ENCODE assay signal across 17 cellular contexts in genomic region chr9:7944521-7945022, GRCh38.
DNase-seq lines count a peak whose midpoint lies in the region; ATAC-seq and TF ChIP-seq lines count a peak whose summit lies in the region.
"Had no signal": no experiment of that assay in that cellular context is flagged by ENCODE, and none has a peak within 500 bp of the region (broad histone marks: within the 10 kb centered on the region; RNA-seq: fewer than 3 reads in every experiment).

No MANE protein-coding gene starts in this region.

- in situ Hi-C loops in HAP-1 (cut with MboI; ENCODE audit: low sequenced_read_pairs): no loop called here
- in situ Hi-C loops in GM23248 (cut with MboI): no loop called here

- peak overlapping the region in 1 of 2 donors; percentile 31 for H3K27ac Mint-ChIP-seq in effector memory CD8-positive, alpha-beta T cell
- H3K27ac Mint-ChIP-seq: CD4-positive, CD25-positive, alpha-beta regulatory T cell; H9 had no signal

- H3K4me2 ChIP-seq in DND-41 (ENCODE audit: insufficient read depth, low read length) (no peak overlapping the region), PC-3 (ENCODE audit: low read length) (no peak overlapping the region), GM23248 (ENCODE audit: unreplicated experiment) (no peak overlapping the region)

- H3F3A ChIP-seq in PC-3 (ENCODE audit: low read length, unreplicated experiment) (no peaks in the 10 kb centered on the region), GM23248 (ENCODE audit: insufficient read depth) (no peaks in the 10 kb centered on the region)

- H3K27ac ChIP-seq in DND-41 (ENCODE audit: low read length) (no peak overlapping the region), PC-3 (ENCODE audit: low read length) (no peak overlapping the region), GM23248 (no peak overlapping the region)
- H3K27ac ChIP-seq: HL-60 had no signal

- H3K4me1 Mint-ChIP-seq in effector memory CD8-positive, alpha-beta T cell (ENCODE audit: low read depth in 2 of 2): peaks cover 6% of the 10 kb centered on the region in 2 donors
- H3K4me1 Mint-ChIP-seq: H9 had no signal

- no peaks in the 10 kb centered on the region for H3K9me2 ChIP-seq in PC-3 (replicated peaks; ENCODE audit: low read length)
- H3K9me2 ChIP-seq in GM23248 (ENCODE audit: insufficient read depth): 0 out of 2 replicates have a peak, but pooled peaks cover 2% of the 10 kb centered on the region

- intact Hi-C loops in Right ventricle myocardium superior (cut with DNase I) (no loop called here), Right ventricle myocardium inferior (cut with DNase I) (no loop called here), PC-3 (cut with micrococcal nuclease) (no loop called here)

- H3K9ac ChIP-seq in DND-41 (ENCODE audit: low read depth, low read length) (no peak overlapping the region), PC-3 (ENCODE audit: low read length) (no peak overlapping the region), GM23248 (no peak overlapping the region)

- H3K27me3 ChIP-seq in DND-41 (ENCODE audit: insufficient read depth, low read length, poor library complexity) (no peaks in the 10 kb centered on the region), PC-3 (ENCODE audit: low read length) (no peaks in the 10 kb centered on the region), HAP-1 (ENCODE audit: low read depth) (no peaks in the 10 kb centered on the region), GM23248 (replicated peaks; ENCODE audit: insufficient read depth) (no peaks in the 10 kb centered on the region)
- H3K27me3 ChIP-seq: BE2C had no signal

- H3K4me1 ChIP-seq in DND-41 (ENCODE audit: insufficient read depth, low read length) (peaks cover 24% of the 10 kb centered on the region), PC-3 (ENCODE audit: insufficient read depth, low read length) (no peaks in the 10 kb centered on the region), HAP-1 (no peaks in the 10 kb centered on the region), GM23248 (ENCODE audit: insufficient read depth) (no peaks in the 10 kb centered on the region)
- H3K4me1 ChIP-seq: BE2C, Caco-2 had no signal

- CTCF ChIA-PET in PC-3 (lab: Charles Lee): no interaction called here

- H3K9me3 ChIP-seq in DND-41 (ENCODE audit: insufficient read depth, low read length, severe bottlenecking) (no peaks in the 10 kb centered on the region), PC-3 (ENCODE audit: low read length) (0 out of 2 replicates have a peak, but pooled peaks cover 4% of the 10 kb centered on the region), HAP-1 (no peaks in the 10 kb centered on the region), GM23248 (ENCODE audit: low read depth) (peaks cover 5% of the 10 kb centered on the region)
- H3K9me3 ChIP-seq: BE2C, Caco-2 had no signal

- H3K4me3 Mint-ChIP-seq in effector memory CD8-positive, alpha-beta T cell: no peak overlapping the region
- H3K4me3 Mint-ChIP-seq: CD4-positive, CD25-positive, alpha-beta regulatory T cell; H9 had no signal

- no peaks in the 10 kb centered on the region for H3K36me3 Mint-ChIP-seq in effector memory CD8-positive, alpha-beta T cell (ENCODE audit: insufficient read depth)
- H3K36me3 Mint-ChIP-seq: CD4-positive, CD25-positive, alpha-beta regulatory T cell had no signal

- no peaks in the 10 kb centered on the region for H4K20me1 ChIP-seq in DND-41 (ENCODE audit: insufficient read depth, low read length)
- H4K20me1 ChIP-seq in PC-3 (ENCODE audit: low read length): no peaks in the 10 kb centered on the region
- H4K20me1 ChIP-seq in GM23248 (ENCODE audit: insufficient read depth): no peaks in the 10 kb centered on the region

- H3K27me3 Mint-ChIP-seq in effector memory CD8-positive, alpha-beta T cell: no peaks in the 10 kb centered on the region
- H3K27me3 Mint-ChIP-seq: CD4-positive, CD25-positive, alpha-beta regulatory T cell had no signal

- POLR2A ChIA-PET in PC-3 (lab: Charles Lee; ENCODE audit: unreplicated experiment): no interaction called here

- DNase-seq in Right ventricle myocardium superior: no peak
- DNase-seq in Right ventricle myocardium inferior (ENCODE audit: missing footprints): no peak
- peak; percentile 27 for DNase-seq in DMS79 (lab: John Stamatoyannopoulos, UW)
- DNase-seq in DND-41: no peak
- no peak for DNase-seq in effector memory CD8-positive, alpha-beta T cell
- DNase-seq in PC-3: no peak
- no peak for DNase-seq in HAP-1 (ENCODE audit: low spot score in 2 of 2)
- DNase-seq in GM23248: no peak
- DNase-seq: ACHN, BE2C, Caco-2, EL, H9, IMR-90 had no signal

- H3K4me3 ChIP-seq in DND-41 (ENCODE audit: low read depth in 1 of 2, low read length in 2 of 2) (no peak overlapping the region), PC-3 (ENCODE audit: low read length) (no peak overlapping the region), HAP-1 (no peak overlapping the region), GM23248 (no peak overlapping the region)
- H3K4me3 ChIP-seq: K562 had no signal

- TF ChIP-seq CTCF in DND-41 (IDR thresholded peaks at IDR 0.05; ENCODE audit: borderline replicate concordance, extremely low read depth, low read length, poor library complexity, severe bottlenecking): no peak
- no peak for TF ChIP-seq CTCF in PC-3 (conservative IDR thresholded peaks at IDR 0.05; ENCODE audit: low read depth, low read length)

- H3K9me3 Mint-ChIP-seq in effector memory CD8-positive, alpha-beta T cell: no peaks in the 10 kb centered on the region

- H2AFZ ChIP-seq in DND-41 (ENCODE audit: low read depth, low read length): no peak overlapping the region
- no peak overlapping the region for H2AFZ ChIP-seq in PC-3 (ENCODE audit: low read length)
- no peak overlapping the region for H2AFZ ChIP-seq in GM23248

- BruUV-seq in PC-3 (replicated peaks; lab: Mats Ljungman, UMichigan): no TSS peak

- H3K79me2 ChIP-seq in DND-41 (ENCODE audit: insufficient read depth, low read length) (no peaks in the 10 kb centered on the region), PC-3 (ENCODE audit: low read length) (no peaks in the 10 kb centered on the region), GM23248 (ENCODE audit: insufficient read depth) (no peaks in the 10 kb centered on the region)

- ATAC-seq in Right ventricle myocardium superior (ENCODE audit: poor library complexity) (peak; percentile 68), Right ventricle myocardium inferior (no peak), DND-41 (ENCODE audit: insufficient read depth, low read depth) (peak; percentile 64; the same call in 2 of the 3 replicates), PC-3 (no peak)
- peak; percentile 62 for ATAC-seq in effector memory CD8-positive, alpha-beta T cell (replicated peaks)
- ATAC-seq: K562 had no signal

- WGBS in GM23248 (ENCODE audit: low coverage in 1 of 2, low lambda C conversion rate in 2 of 2, missing lambda C conversion rate in 2 of 2), 2 experiments: 7 to 10% methylated on average over 2 of the region's 2 CpGs

- no peaks in the 10 kb centered on the region for H3K36me3 ChIP-seq in DND-41 (ENCODE audit: insufficient read depth, low read length)
- H3K36me3 ChIP-seq in PC-3 (ENCODE audit: low read depth, low read length): no peaks in the 10 kb centered on the region
- no peaks in the 10 kb centered on the region for H3K36me3 ChIP-seq in HAP-1 (replicated peaks)
- no peaks in the 10 kb centered on the region for H3K36me3 ChIP-seq in GM23248 (ENCODE audit: low read depth)
- H3K36me3 ChIP-seq: BE2C had no signal

Comparison
In these comparisons a context has a peak if more than half of its experiments do, and no peak if none do; other contexts are left out.
1. ATAC-seq: peak in Right ventricle myocardium superior (single experiment), DND-41 (single experiment) and effector memory CD8-positive, alpha-beta T cell (single experiment); none in Right ventricle myocardium inferior (single experiment) and PC-3 (single experiment).